ENCODE assay signal across 1 cellular context in genomic region chr19:1220452-1221037, GRCh38.
TF ChIP-seq lines count a peak whose summit lies in the region.

No MANE protein-coding gene starts in this region.

TF ChIP-seq in A549, 52 proteins besides CTCF, POLR2A, EP300 and RAD21:
- no peak for TF ChIP-seq NR3C1 (IDR thresholded peaks at IDR 0.05)
- TF ChIP-seq CBX2 (IDR thresholded peaks at IDR 0.05; ENCODE audit: borderline replicate concordance, low read depth) = no peak
- TF ChIP-seq BHLHE40 (IDR thresholded peaks at IDR 0.05; ENCODE audit: low read depth, low read length) = no peak
- TF ChIP-seq FOSB (CRISPR knock-in tag; IDR thresholded peaks at IDR 0.05) = no peak
- no peak for TF ChIP-seq MAZ (IDR thresholded peaks at IDR 0.05; ENCODE audit: borderline replicate concordance, low read depth, low read length)
- no peak for TF ChIP-seq SREBF2 (IDR thresholded peaks at IDR 0.05)
- TF ChIP-seq HOXB5 (CRISPR knock-in tag; IDR thresholded peaks at IDR 0.05) = no peak
- no peak for TF ChIP-seq BCL3 (IDR thresholded peaks at IDR 0.05)
- no peak for TF ChIP-seq RARB (CRISPR knock-in tag; IDR thresholded peaks at IDR 0.05)
- no peak for TF ChIP-seq ZSCAN20 (CRISPR knock-in tag; IDR thresholded peaks at IDR 0.05)
